Comparison of ENCODE assay signal across 21 cellular contexts in the genomic region with DNA sequence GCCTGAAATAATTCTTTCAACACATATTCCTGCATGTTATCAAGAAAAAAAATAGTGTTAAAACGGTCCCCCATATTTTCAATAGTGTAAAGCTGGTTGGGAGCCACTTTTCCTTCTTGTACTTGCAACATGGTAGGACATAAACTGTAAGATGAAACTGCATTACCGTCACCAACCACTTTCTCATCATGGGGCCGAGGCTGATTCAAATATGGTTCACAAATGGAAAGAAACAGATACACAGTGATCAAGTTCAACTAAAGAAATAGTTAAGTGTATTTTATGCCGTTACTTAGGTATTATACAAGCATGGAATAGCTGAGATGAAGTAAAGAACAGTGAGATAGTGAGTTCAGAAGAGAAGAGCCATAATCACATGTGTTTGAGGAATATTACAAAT.
"Had no signal": no experiment of that assay in that cellular context is flagged by ENCODE, and none has a peak within 500 bp of the region (broad histone marks: within the 10 kb centered on the region; RNA-seq: fewer than 3 reads in every experiment).

No MANE protein-coding gene starts in this region.

- H3K27me3 Mint-ChIP-seq: activated B cell treated with CpG ODN at 0.5 μM for 24 hours; activated CD4-positive, alpha-beta T cell treated with anti-CD3 and anti-CD28 coated beads, Interleukin-2, amount 10 ng/mL, durations not matched to agents 24 days and 14 days; memory B cell; naive thymus-derived CD8-positive, alpha-beta T cell; stimulated activated naive B cell treated with anti-CD40 and anti-IgM and Interleukin-4, amounts not matched to agents 10 μg/mL and 1 μg/mL and 100 μg/mL, for 72 hours had no signal

- H3K4me3 ChIP-seq: left lung, thyroid gland had no signal

- DNase-seq: activated B cell treated with CpG ODN at 0.5 μM for 24 hours; activated CD4-positive, alpha-beta T cell treated with anti-CD3 and anti-CD28 coated beads, Interleukin-2, amount 10 ng/mL, durations not matched to agents 24 days and 14 days; activated CD8-positive, alpha-beta memory T cell treated with anti-CD3 and anti-CD28 coated beads, Interleukin-2, amount 50 U/mL, for 48 hours; activated gamma-delta T cell; activated T-cell treated with anti-CD3 and anti-CD28 coated beads, Interleukin-2, amount 50 U/mL, for 72 hours; caudate nucleus; hypothalamus; kidney; left lung; naive thymus-derived CD8-positive, alpha-beta T cell; retina; stimulated activated CD4-positive, alpha-beta T cell treated with anti-CD3 and anti-CD28 coated beads, Interleukin-15, amount 100 ng/mL, for 24 hours; stimulated activated CD4-positive, alpha-beta T cell treated with anti-CD3 and anti-CD28 coated beads, Interleukin-4, amount 100 ng/mL, for 1 hour; stimulated activated naive B cell treated with anti-CD40 and anti-IgM and Interleukin-4, amounts not matched to agents 10 μg/mL and 1 μg/mL and 100 μg/mL, for 72 hours; thyroid gland had no signal

- H3K27ac Mint-ChIP-seq: activated B cell treated with CpG ODN at 0.5 μM for 24 hours; activated CD4-positive, alpha-beta T cell treated with anti-CD3 and anti-CD28 coated beads, Interleukin-2, amount 10 ng/mL, durations not matched to agents 24 days and 14 days; activated naive CD4-positive, alpha-beta T cell treated with anti-CD3 and anti-CD28 coated beads, Interleukin-2, amount 50 U/mL, for 72 hours; memory B cell; naive thymus-derived CD8-positive, alpha-beta T cell; stimulated activated naive B cell treated with anti-CD40 and anti-IgM and Interleukin-4, amounts not matched to agents 10 μg/mL and 1 μg/mL and 100 μg/mL, for 72 hours had no signal

- H3K36me3 Mint-ChIP-seq: activated naive CD4-positive, alpha-beta T cell treated with anti-CD3 and anti-CD28 coated beads, Interleukin-2, amount 50 U/mL, for 72 hours; stimulated activated naive B cell treated with anti-CD40 and anti-IgM and Interleukin-4, amounts not matched to agents 10 μg/mL and 1 μg/mL and 100 μg/mL, for 72 hours had no signal

- ATAC-seq: activated naive CD4-positive, alpha-beta T cell treated with anti-CD3 and anti-CD28 coated beads, Interleukin-2, amount 50 U/mL, for 72 hours; activated T-cell treated with anti-CD3 and anti-CD28 coated beads, Interleukin-2, amount 50 U/mL, for 72 hours; esophagus mucosa; left lung; naive thymus-derived CD8-positive, alpha-beta T cell; stimulated activated naive B cell treated with anti-CD40 and anti-IgM and Interleukin-4, amounts not matched to agents 10 μg/mL and 1 μg/mL and 100 μg/mL, for 72 hours had no signal

- H3K4me3 Mint-ChIP-seq: activated B cell treated with CpG ODN at 0.5 μM for 24 hours; activated CD4-positive, alpha-beta T cell treated with anti-CD3 and anti-CD28 coated beads, Interleukin-2, amount 10 ng/mL, durations not matched to agents 24 days and 14 days; activated T-cell treated with anti-CD3 and anti-CD28 coated beads, Interleukin-2, amount 50 U/mL, for 72 hours; memory B cell; naive thymus-derived CD8-positive, alpha-beta T cell; stimulated activated naive B cell treated with anti-CD40 and anti-IgM and Interleukin-4, amounts not matched to agents 10 μg/mL and 1 μg/mL and 100 μg/mL, for 72 hours had no signal

- H3K9me3 Mint-ChIP-seq: activated B cell treated with CpG ODN at 0.5 μM for 24 hours; activated CD4-positive, alpha-beta T cell treated with anti-CD3 and anti-CD28 coated beads, Interleukin-2, amount 10 ng/mL, durations not matched to agents 24 days and 14 days; activated naive CD4-positive, alpha-beta T cell treated with anti-CD3 and anti-CD28 coated beads, Interleukin-2, amount 50 U/mL, for 72 hours; activated T-cell treated with anti-CD3 and anti-CD28 coated beads, Interleukin-2, amount 50 U/mL, for 72 hours; memory B cell; naive thymus-derived CD8-positive, alpha-beta T cell; stimulated activated naive B cell treated with anti-CD40 and anti-IgM and Interleukin-4, amounts not matched to agents 10 μg/mL and 1 μg/mL and 100 μg/mL, for 72 hours had no signal

- FAIRE-seq: colon, kidney, TTC549, urothelium cell line had no signal
